ENCODE assay signal across 8 cellular contexts in the genomic region with DNA sequence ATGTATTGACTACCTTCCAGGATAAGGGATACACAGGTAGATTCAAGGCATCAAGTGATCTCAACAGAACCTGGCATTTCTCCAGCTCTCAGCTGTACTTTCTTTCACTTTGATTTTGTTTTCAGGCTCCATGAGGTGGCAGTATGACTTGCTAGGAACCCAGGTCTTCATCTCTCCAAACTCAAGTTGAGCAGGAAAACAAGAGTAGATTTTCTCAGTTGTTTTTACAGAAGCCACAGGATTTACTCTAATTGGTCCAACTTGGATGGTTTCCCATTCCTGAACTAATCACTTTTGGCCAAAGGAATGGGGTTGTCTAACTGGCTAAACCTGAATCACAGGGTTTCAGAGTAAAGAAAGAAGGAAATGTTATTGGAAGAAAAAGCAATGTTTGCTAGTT.
DNase-seq lines count a peak whose midpoint lies in the region; ATAC-seq and TF ChIP-seq lines count a peak whose summit lies in the region.

No MANE protein-coding gene starts in this region.

- H3K4me3 Mint-ChIP-seq in CD14-positive monocyte, result no peak overlapping the region

- H3K36me3 Mint-ChIP-seq in CD14-positive monocyte, result no peaks in the 10 kb centered on the region

- H3K4me1 ChIP-seq in A673 (ENCODE audit: insufficient read depth, low read length, poor library complexity, severe bottlenecking) (no peaks in the 10 kb centered on the region), GM23248 (ENCODE audit: insufficient read depth) (peaks cover 11% of the 10 kb centered on the region), OCI-LY7 (ENCODE audit: insufficient read depth, low read length, poor library complexity, severe bottlenecking) (no peaks in the 10 kb centered on the region), foreskin keratinocyte (peaks cover 10% of the 10 kb centered on the region)

- H3K4me2 ChIP-seq in GM23248 (ENCODE audit: unreplicated experiment), result no peak overlapping the region
- H3K4me2 ChIP-seq in OCI-LY7 (ENCODE audit: low read length), result no peak overlapping the region

- H3K4me3 ChIP-seq in A673 (ENCODE audit: low read depth, low read length, poor library complexity, severe bottlenecking), result no peak overlapping the region
- no peak overlapping the region for H3K4me3 ChIP-seq in GM23248
- H3K4me3 ChIP-seq in OCI-LY7 (ENCODE audit: low read depth, low read length, poor library complexity, severe bottlenecking), result no peak overlapping the region

- no peaks in the 10 kb centered on the region for H3K9me3 ChIP-seq in A673 (ENCODE audit: low read depth, low read length, poor library complexity, severe bottlenecking)
- H3K9me3 ChIP-seq in GM23248 (ENCODE audit: low read depth), result no peaks in the 10 kb centered on the region
- H3K9me3 ChIP-seq in OCI-LY7 (ENCODE audit: low read length), result no peaks in the 10 kb centered on the region

- DNase-seq in A673 (ENCODE audit: low spot score) (peak; percentile 61), GM23248 (peak; percentile 70), OCI-LY7 (ENCODE audit: low spot score) (peak; percentile 18), foreskin keratinocyte (peak; percentile 49 to 80), CD14-positive monocyte (ENCODE audit: low spot score) (no peak), activated T-cell treated with anti-CD3 and anti-CD28 coated beads for 4 hours (no peak)

- intact Hi-C loops in A673 (cut with micrococcal nuclease; ENCODE audit: unreplicated experiment), result no loop called here
- intact Hi-C loops in OCI-LY7 (cut with micrococcal nuclease; ENCODE audit: unreplicated experiment), result no loop called here
- intact Hi-C loops in CD14-positive monocyte (cut with micrococcal nuclease), result no loop called here

- H3K9me3 Mint-ChIP-seq in CD14-positive monocyte, result peaks cover 0 to 2% (median 0%) of the 10 kb centered on the region in 7 donors

- H3K27me3 ChIP-seq in A673 (replicated peaks; ENCODE audit: insufficient read depth, low read depth, low read length, poor library complexity) (no peaks in the 10 kb centered on the region), GM23248 (replicated peaks; ENCODE audit: insufficient read depth) (no peaks in the 10 kb centered on the region), foreskin keratinocyte (no peaks in the 10 kb centered on the region)

- no peaks in the 10 kb centered on the region for H3K36me3 ChIP-seq in A673 (ENCODE audit: insufficient read depth, low read length, poor library complexity, severe bottlenecking)
- no peaks in the 10 kb centered on the region for H3K36me3 ChIP-seq in GM23248 (ENCODE audit: low read depth)
- no peaks in the 10 kb centered on the region for H3K36me3 ChIP-seq in OCI-LY7 (ENCODE audit: insufficient read depth, low read length)

- peaks cover 13% of the 10 kb centered on the region for H3F3A ChIP-seq in GM23248 (ENCODE audit: insufficient read depth)

- BruUV-seq in A673 (replicated peaks; lab: Mats Ljungman, UMichigan) (no TSS peak), OCI-LY7 (replicated peaks; lab: Mats Ljungman, UMichigan) (no TSS peak)

- H2AFZ ChIP-seq in GM23248 (peak overlapping the region; percentile 14; the same call in 1 of the 2 replicates), OCI-LY7 (ENCODE audit: low read length) (no peak overlapping the region)

- ATAC-seq in foreskin keratinocyte (peak; percentile 32), HG02759 (IDR thresholded peaks at IDR 0.05; ENCODE audit: unreplicated experiment) (no peak), HG03097 (IDR thresholded peaks at IDR 0.05; ENCODE audit: low FRiP score, unreplicated experiment) (no peak)

- H4K20me1 ChIP-seq in GM23248 (ENCODE audit: insufficient read depth) (no peaks in the 10 kb centered on the region), OCI-LY7 (ENCODE audit: insufficient read depth, low read length) (no peaks in the 10 kb centered on the region)

- H3K4me1 Mint-ChIP-seq in CD14-positive monocyte, result peaks cover 8% of the 10 kb centered on the region

- peak; percentile 47 for TF ChIP-seq CTCF in A673 (conservative IDR thresholded peaks at IDR 0.05; ENCODE audit: low read depth, low read length)
- peak; percentile 61 for TF ChIP-seq CTCF in OCI-LY7 (conservative IDR thresholded peaks at IDR 0.05; ENCODE audit: low read length)
- TF ChIP-seq CTCF in foreskin keratinocyte (conservative IDR thresholded peaks at IDR 0.05), result peak; percentile 50
- TF ChIP-seq CTCF in CD14-positive monocyte (IDR thresholded peaks at IDR 0.05), result no peak

- H3K27me3 Mint-ChIP-seq in CD14-positive monocyte (ENCODE audit: low read depth in 3 of 3), result no peaks in the 10 kb centered on the region

- in situ Hi-C loops in GM23248 (cut with MboI), result no loop called here

- POLR2A ChIA-PET in A673 (lab: Charles Lee; ENCODE audit: low non-redundant PET), result no interaction called here
- POLR2A ChIA-PET in OCI-LY7 (lab: Charles Lee), result no interaction called here

- CTCF ChIA-PET in A673 (lab: Charles Lee), result no interaction called here
- CTCF ChIA-PET in OCI-LY7 (lab: Charles Lee; ENCODE audit: unreplicated experiment), result no interaction called here

- H3K9me2 ChIP-seq in GM23248 (ENCODE audit: insufficient read depth) (no peaks in the 10 kb centered on the region), OCI-LY7 (ENCODE audit: insufficient read depth, low read length) (no peaks in the 10 kb centered on the region)

- H3K27ac ChIP-seq in A673 (ENCODE audit: low read depth, low read length, poor library complexity, severe bottlenecking) (no peak overlapping the region), GM23248 (no peak overlapping the region), OCI-LY7 (ENCODE audit: low read depth, low read length, poor library complexity, severe bottlenecking) (no peak overlapping the region), foreskin keratinocyte (no peak overlapping the region)

- no peak overlapping the region for H3K27ac Mint-ChIP-seq in CD14-positive monocyte

- H3K79me2 ChIP-seq in GM23248 (ENCODE audit: insufficient read depth) (no peaks in the 10 kb centered on the region), OCI-LY7 (ENCODE audit: insufficient read depth, low read depth, low read length) (no peaks in the 10 kb centered on the region)

- H3K9ac ChIP-seq in GM23248, result no peak overlapping the region

Comparison
In these comparisons a context has a peak if more than half of its experiments do, and no peak if none do; other contexts are left out.
1. DNase-seq: peak in A673 (single experiment), GM23248 (single experiment), OCI-LY7 (single experiment) and foreskin keratinocyte (2 of 2); none in CD14-positive monocyte (single experiment) and activated T-cell treated with anti-CD3 and anti-CD28 coated beads for 4 hours (single experiment).